ENCODE assay signal across 16 cellular contexts in the genomic region with DNA sequence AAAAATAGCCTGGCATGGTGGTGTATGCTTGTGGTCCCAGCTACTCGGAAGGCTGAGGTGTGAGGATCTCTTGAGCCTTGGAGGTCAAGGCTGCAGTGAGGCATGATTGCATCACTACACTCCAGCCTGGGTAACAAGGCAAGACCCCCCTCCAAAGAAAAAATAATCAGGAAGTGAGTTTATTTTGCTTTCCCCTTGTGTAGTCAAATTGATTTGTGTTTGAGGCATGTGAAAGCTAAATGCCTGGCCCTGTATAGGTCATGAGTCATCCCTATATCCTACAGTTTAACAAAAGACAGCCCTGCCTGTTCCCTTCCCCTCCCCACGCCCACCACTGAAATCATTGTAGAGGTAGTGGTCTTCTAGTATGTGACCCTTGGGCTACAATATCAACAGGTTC.
A peak's percentile ranks its signal among the peaks of the same experiment; 100 is the strongest.
DNase-seq lines count a peak whose midpoint lies in the region; ATAC-seq, FAIRE-seq and TF ChIP-seq lines count a peak whose summit lies in the region.
"Had no signal": no experiment of that assay in that cellular context is flagged by ENCODE, and none has a peak within 500 bp of the region (broad histone marks: within the 10 kb centered on the region; RNA-seq: fewer than 3 reads in every experiment).

No MANE protein-coding gene starts in this region.

- no peak overlapping the region for H3K9ac ChIP-seq in fibroblast of lung (ENCODE audit: insufficient read depth, low read length)

- no peaks in the 10 kb centered on the region for H3K27me3 ChIP-seq in fibroblast of lung (ENCODE audit: control insufficient read depth, insufficient read depth, low read length)
- H3K27me3 ChIP-seq: testis had no signal

- DNase-seq in GM19239 (ENCODE audit: insufficient read length, low spot score) (no peak), RKO (ENCODE audit: low spot score) (peak; percentile 78), fibroblast of lung (ENCODE audit: low read depth in 2 of 2) (peak; percentile 70 to 77), skeletal muscle cell (ENCODE audit: low read depth) (peak; percentile 52), SKM-1 treated with dmso at 0.1 percent for 144 hours (lab: John Stamatoyannopoulos, UW; ENCODE audit: unreplicated experiment) (no peak)
- DNase-seq: activated CD8-positive, alpha-beta memory T cell treated with anti-CD3 and anti-CD28 coated beads, Interleukin-2, amount 50 U/mL, for 4 hours; activated naive CD4-positive, alpha-beta T cell treated with anti-CD3 and anti-CD28 coated beads, Interleukin-2, amount 50 U/mL, for 16 hours; CD4-positive, alpha-beta T cell; hippocampal formation; NCI-H1092 treated with DMSO at 0.1 percent for 48 hours; NCI-H2171 treated with DMSO at 0.1 percent for 48 hours; testis; WERI-Rb-1 had no signal

- H3K27ac ChIP-seq in fibroblast of lung (ENCODE audit: insufficient read depth, low read length): peak overlapping the region; percentile 83
- H3K27ac ChIP-seq: testis, WERI-Rb-1 had no signal

- ATAC-seq in GM18907 (IDR thresholded peaks at IDR 0.05; ENCODE audit: unreplicated experiment): no peak
- no peak for ATAC-seq in GM21390 (IDR thresholded peaks at IDR 0.05; ENCODE audit: unreplicated experiment)
- ATAC-seq: naive thymus-derived CD4-positive, alpha-beta T cell had no signal

- peak; percentile 74 for FAIRE-seq in GM19239 (lab: Jason Lieb, UNC)

- H3K4me1 ChIP-seq in fibroblast of lung (ENCODE audit: control insufficient read depth, extremely low read depth, insufficient read depth, low read length): peaks cover 14% of the 10 kb centered on the region
- H3K4me1 ChIP-seq: testis had no signal

- no peaks in the 10 kb centered on the region for H4K20me1 ChIP-seq in fibroblast of lung (ENCODE audit: control insufficient read depth, extremely low read depth, insufficient read depth, low read length)

- H3K9me3 ChIP-seq in fibroblast of lung (ENCODE audit: control insufficient read depth, insufficient read depth, low read depth, low read length): no peaks in the 10 kb centered on the region
- H3K9me3 ChIP-seq: testis had no signal

- no peak overlapping the region for H3K4me3 ChIP-seq in fibroblast of lung (replicated peaks in 1 of 4; ENCODE audit: control extremely low read depth in 1 of 4, insufficient read depth in 1 of 4, low read depth in 3 of 4, low read length in 4 of 4)
- no peak overlapping the region for H3K4me3 ChIP-seq in skeletal muscle cell (ENCODE audit: low read depth, low read length)
- H3K4me3 ChIP-seq: testis had no signal

- H3K4me2 ChIP-seq in fibroblast of lung (ENCODE audit: extremely low read depth, insufficient read depth, low read length): no peak overlapping the region

- no peaks in the 10 kb centered on the region for H3K36me3 ChIP-seq in fibroblast of lung (ENCODE audit: control insufficient read depth, insufficient read depth, low read length)
- H3K36me3 ChIP-seq: WERI-Rb-1 had no signal

- no peak for TF ChIP-seq CTCF in fibroblast of lung (conservative IDR thresholded peaks at IDR 0.05 in 1 of 2, IDR thresholded peaks at IDR 0.05 in 1 of 2; ENCODE audit: low read depth in 1 of 2, low read length in 2 of 2)

- H2AFZ ChIP-seq in fibroblast of lung (ENCODE audit: low read length): no peak overlapping the region

- H3K79me2 ChIP-seq in fibroblast of lung (ENCODE audit: control insufficient read depth, insufficient read depth, low read length): no peaks in the 10 kb centered on the region

Comparison
In these comparisons a context has a peak if more than half of its experiments do, and no peak if none do; other contexts are left out.
1. DNase-seq: peak in RKO (single experiment), fibroblast of lung (2 of 2) and skeletal muscle cell (single experiment); none in GM19239 (single experiment) and SKM-1 treated with dmso at 0.1 percent for 144 hours (single experiment).